In genomic region chr7:31228957-31229356, GRCh38 we compare ENCODE assay signal across 34 cellular contexts.
"Had no signal": no experiment of that assay in that cellular context is flagged by ENCODE, and none has a peak within 500 bp of the region (broad histone marks: within the 10 kb centered on the region; RNA-seq: fewer than 3 reads in every experiment).

No MANE protein-coding gene starts in this region.

- H3K27ac Mint-ChIP-seq: activated CD4-positive, alpha-beta memory T cell treated with anti-CD3 and anti-CD28 coated beads, Interleukin-2, amount 10 ng/mL, durations not matched to agents 7 days and 5 days; activated CD4-positive, alpha-beta T cell treated with anti-CD3 and anti-CD28 coated beads for 36 hours; activated CD4-positive, alpha-beta T cell treated with anti-CD3 and anti-CD28 coated beads, Interleukin-2, amount 10 ng/mL, durations not matched to agents 7 days and 5 days; activated CD8-positive, alpha-beta memory T cell treated with anti-CD3 and anti-CD28 coated beads, Interleukin-2, amount 10 ng/mL, durations not matched to agents 7 days and 5 days; activated CD8-positive, alpha-beta T cell treated with anti-CD3 and anti-CD28 coated beads, Interleukin-2, amount 10 ng/mL, durations not matched to agents 7 days and 5 days; activated naive CD4-positive, alpha-beta T cell treated with anti-CD3 and anti-CD28 coated beads, Interleukin-2, amount 10 ng/mL, durations not matched to agents 7 days and 5 days; activated naive CD4-positive, alpha-beta T cell treated with anti-CD3 and anti-CD28 coated beads, Interleukin-2, amount 50 U/mL, for 72 hours; activated naive CD8-positive, alpha-beta T cell treated with anti-CD3 and anti-CD28 coated beads for 36 hours; activated T-cell treated with anti-CD3 and anti-CD28 coated beads, Interleukin-2, amount 50 U/mL, for 24 hours; activated T-helper 2 cell treated with anti-CD3 and anti-CD28 coated beads, Interferon-gamma antibody, Interleukin-2, Interleukin-4, amounts not matched to agents 10 μg/mL and 5 μg/mL and 100 μg/mL, durations not matched to agents 14 hours and 24 hours and 36 hours; brain; T-helper 1 cell treated with Interleukin-12 subunit alpha and Interleukin-12 subunit beta and Interleukin-4 antibody, amounts not matched to agents 30 μg/mL and 1 μg/mL, for 36 hours; T-helper 2 cell treated with Interferon-gamma antibody and Interleukin-4, amounts not matched to agents 5 μg/mL and 100 μg/mL, for 36 hours; WTC11 had no signal

- H3K36me3 Mint-ChIP-seq: activated CD8-positive, alpha-beta memory T cell treated with anti-CD3 and anti-CD28 coated beads, Interleukin-2, amount 10 ng/mL, durations not matched to agents 7 days and 5 days; activated naive CD4-positive, alpha-beta T cell treated with anti-CD3 and anti-CD28 coated beads, Interleukin-2, amount 10 ng/mL, durations not matched to agents 7 days and 5 days; activated naive CD8-positive, alpha-beta T cell treated with anti-CD3 and anti-CD28 coated beads for 36 hours had no signal

- H3K4me3 Mint-ChIP-seq: activated CD4-positive, alpha-beta memory T cell treated with anti-CD3 and anti-CD28 coated beads, Interleukin-2, amount 10 ng/mL, durations not matched to agents 7 days and 5 days; activated CD4-positive, alpha-beta T cell treated with anti-CD3 and anti-CD28 coated beads for 36 hours; activated CD4-positive, alpha-beta T cell treated with anti-CD3 and anti-CD28 coated beads, Interleukin-2, amount 10 ng/mL, durations not matched to agents 7 days and 5 days; activated CD8-positive, alpha-beta memory T cell treated with anti-CD3 and anti-CD28 coated beads, Interleukin-2, amount 10 ng/mL, durations not matched to agents 7 days and 5 days; activated CD8-positive, alpha-beta T cell treated with anti-CD3 and anti-CD28 coated beads, Interleukin-2, amount 10 ng/mL, durations not matched to agents 7 days and 5 days; activated naive CD4-positive, alpha-beta T cell treated with anti-CD3 and anti-CD28 coated beads, Interleukin-2, amount 10 ng/mL, durations not matched to agents 7 days and 5 days; activated naive CD8-positive, alpha-beta T cell treated with anti-CD3 and anti-CD28 coated beads for 36 hours; activated T-cell treated with anti-CD3 and anti-CD28 coated beads, Interleukin-2, amount 50 U/mL, for 24 hours; brain; T-helper 1 cell treated with Interleukin-12 subunit alpha and Interleukin-12 subunit beta and Interleukin-4 antibody, amounts not matched to agents 30 μg/mL and 1 μg/mL, for 36 hours; T-helper 2 cell treated with Interferon-gamma antibody and Interleukin-4, amounts not matched to agents 5 μg/mL and 100 μg/mL, for 36 hours; WTC11 had no signal

- DNase-seq: activated CD4-positive, alpha-beta memory T cell treated with anti-CD3 and anti-CD28 coated beads, Interleukin-2, amount 10 ng/mL, durations not matched to agents 7 days and 5 days; activated CD4-positive, alpha-beta T cell treated with anti-CD3 and anti-CD28 coated beads for 1 hour; activated CD4-positive, alpha-beta T cell treated with anti-CD3 and anti-CD28 coated beads for 36 hours; activated CD4-positive, alpha-beta T cell treated with anti-CD3 and anti-CD28 coated beads for 48 hours; activated CD4-positive, alpha-beta T cell treated with anti-CD3 and anti-CD28 coated beads, Interleukin-2, amount 10 ng/mL, durations not matched to agents 7 days and 5 days; activated CD4-positive, alpha-beta T cell treated with anti-CD3 and anti-CD28 coated beads, Interleukin-2, amount 50 U/mL, for 48 hours; activated CD4-positive, CD25-positive, alpha-beta regulatory T cell; activated CD8-positive, alpha-beta memory T cell treated with anti-CD3 and anti-CD28 coated beads for 24 hours; activated CD8-positive, alpha-beta memory T cell treated with anti-CD3 and anti-CD28 coated beads, Interleukin-2, amount 10 ng/mL, durations not matched to agents 7 days and 5 days; activated CD8-positive, alpha-beta memory T cell treated with anti-CD3 and anti-CD28 coated beads, Interleukin-2, amount 50 U/mL, for 48 hours; activated CD8-positive, alpha-beta T cell treated with anti-CD3 and anti-CD28 coated beads, Interleukin-2, amount 10 ng/mL, durations not matched to agents 7 days and 5 days; activated effector memory CD4-positive, alpha-beta T cell treated with Interleukin-2 at 50 U/mL for 16 hours; activated gamma-delta T cell; activated naive CD4-positive, alpha-beta T cell treated with anti-CD3 and anti-CD28 coated beads, Interleukin-2, amount 10 ng/mL, durations not matched to agents 7 days and 5 days; activated naive CD4-positive, alpha-beta T cell treated with Interleukin-2 at 50 U/mL for 16 hours; activated naive CD8-positive, alpha-beta T cell treated with anti-CD3 and anti-CD28 coated beads for 36 hours; activated T-cell treated with anti-CD3 and anti-CD28 coated beads, Interleukin-2, amount 50 U/mL, for 24 hours; activated T-cell treated with anti-CD3 and anti-CD28 coated beads, Interleukin-2, amount 50 U/mL, for 48 hours; adrenal gland; amniotic stem cell; central memory CD4-positive, alpha-beta T cell; SW 1271; T-helper 1 cell; T-helper 2 cell; T-helper 9 cell; WERI-Rb-1 had no signal

- ATAC-seq: activated CD4-positive, alpha-beta T cell treated with anti-CD3 and anti-CD28 coated beads for 36 hours; activated CD4-positive, CD25-positive, alpha-beta regulatory T cell treated with anti-CD3 and anti-CD28 coated beads, Interleukin-2, amount 50 U/mL, for 24 hours; activated CD8-positive, alpha-beta memory T cell treated with anti-CD3 and anti-CD28 coated beads, Interleukin-2, amount 10 ng/mL, durations not matched to agents 7 days and 5 days; activated CD8-positive, alpha-beta T cell treated with anti-CD3 and anti-CD28 coated beads, Interleukin-2, amount 10 ng/mL, durations not matched to agents 7 days and 5 days; activated naive CD4-positive, alpha-beta T cell treated with anti-CD3 and anti-CD28 coated beads, Interleukin-2, amount 50 U/mL, for 72 hours; WTC11 had no signal

- H3K27me3 Mint-ChIP-seq: activated CD4-positive, alpha-beta memory T cell treated with anti-CD3 and anti-CD28 coated beads, Interleukin-2, amount 10 ng/mL, durations not matched to agents 7 days and 5 days; activated CD4-positive, alpha-beta T cell treated with anti-CD3 and anti-CD28 coated beads for 36 hours; activated CD4-positive, alpha-beta T cell treated with anti-CD3 and anti-CD28 coated beads, Interleukin-2, amount 10 ng/mL, durations not matched to agents 7 days and 5 days; activated CD8-positive, alpha-beta memory T cell treated with anti-CD3 and anti-CD28 coated beads, Interleukin-2, amount 10 ng/mL, durations not matched to agents 7 days and 5 days; activated naive CD4-positive, alpha-beta T cell treated with anti-CD3 and anti-CD28 coated beads, Interleukin-2, amount 10 ng/mL, durations not matched to agents 7 days and 5 days; activated T-cell treated with anti-CD3 and anti-CD28 coated beads, Interleukin-2, amount 50 U/mL, for 24 hours had no signal

- H3K4me1 Mint-ChIP-seq: activated CD4-positive, alpha-beta memory T cell treated with anti-CD3 and anti-CD28 coated beads, Interleukin-2, amount 10 ng/mL, durations not matched to agents 7 days and 5 days; activated CD4-positive, alpha-beta T cell treated with anti-CD3 and anti-CD28 coated beads for 36 hours; activated CD4-positive, alpha-beta T cell treated with anti-CD3 and anti-CD28 coated beads, Interleukin-2, amount 10 ng/mL, durations not matched to agents 7 days and 5 days; activated CD8-positive, alpha-beta memory T cell treated with anti-CD3 and anti-CD28 coated beads, Interleukin-2, amount 10 ng/mL, durations not matched to agents 7 days and 5 days; activated naive CD4-positive, alpha-beta T cell treated with anti-CD3 and anti-CD28 coated beads, Interleukin-2, amount 10 ng/mL, durations not matched to agents 7 days and 5 days; activated naive CD8-positive, alpha-beta T cell treated with anti-CD3 and anti-CD28 coated beads for 36 hours; WTC11 had no signal

- H3K27ac ChIP-seq: adrenal gland, ascending aorta, WERI-Rb-1 had no signal
